Comparison of ENCODE assay signal across 31 cellular contexts in genomic region chr3:39156421-39156820, GRCh38. TPM values are rescaled to one million over a fixed set of nuclear protein-coding genes. Genes with fewer than 3 reads are reported as not detected.
DNase-seq lines count a peak whose midpoint lies in the region; ATAC-seq and TF ChIP-seq lines count a peak whose summit lies in the region.
"Had no signal": no experiment of that assay in that cellular context is flagged by ENCODE, and none has a peak within 500 bp of the region (broad histone marks: within the 10 kb centered on the region; RNA-seq: fewer than 3 reads in every experiment).

No MANE protein-coding gene starts in this region.

- H3K4me3 ChIP-seq in fibroblast of mammary gland (ENCODE audit: control insufficient read depth, low read depth, low read length), result no peak overlapping the region
- no peak overlapping the region for H3K4me3 ChIP-seq in SK-N-SH (ENCODE audit: low read depth in 2 of 2, low read length in 1 of 2)
- H3K4me3 ChIP-seq: adrenal gland, body of pancreas, GM12878, ovary, SJSA1, upper lobe of right lung had no signal

- no peaks in the 10 kb centered on the region for H3K9me3 Mint-ChIP-seq in CD4-positive, alpha-beta T cell
- H3K9me3 Mint-ChIP-seq in neural crest cell, result no peaks in the 10 kb centered on the region

- peak overlapping the region; percentile 93 for H3K27ac Mint-ChIP-seq in CD4-positive, alpha-beta T cell
- no peak overlapping the region for H3K27ac Mint-ChIP-seq in neural crest cell (ENCODE audit: unreplicated experiment)

- TF ChIP-seq RAD21 in SK-N-SH (IDR thresholded peaks at IDR 0.05; ENCODE audit: low read length), result no peak

- peaks cover 0 to 15% of the 10 kb centered on the region in 2 experiments; a peak in 1 of 4 replicates for H3K4me1 ChIP-seq in SK-N-SH (ENCODE audit: control insufficient read depth in 1 of 2, insufficient read depth in 2 of 2, low read depth in 1 of 2, low read length in 1 of 2)

- no peaks in the 10 kb centered on the region for H3K9me2 ChIP-seq in SK-N-SH

- H4K20me1 ChIP-seq in SK-N-SH (ENCODE audit: insufficient read depth), result peaks cover 13% of the 10 kb centered on the region; the same call in 1 of the 2 replicates

- H3K27me3 ChIP-seq in CD4-positive, alpha-beta T cell (ENCODE audit: control insufficient read depth, insufficient read depth, low read length), result no peaks in the 10 kb centered on the region
- no peaks in the 10 kb centered on the region for H3K27me3 ChIP-seq in SK-N-SH (ENCODE audit: insufficient read depth)
- H3K27me3 ChIP-seq: adrenal gland, body of pancreas, ovary, SJSA1, upper lobe of right lung had no signal

- DNase-seq in CD4-positive, alpha-beta T cell, result no peak
- peak; percentile 24 for DNase-seq in RPMI7951 (ENCODE audit: low read depth)
- peak; percentile 91 for DNase-seq in fibroblast of mammary gland (ENCODE audit: low read depth)
- no peak for DNase-seq in neural crest cell (ENCODE audit: low read depth, low spot score)
- no peak for DNase-seq in cerebellar cortex (ENCODE audit: low spot score)
- no peak for DNase-seq in SK-N-SH
- DNase-seq: activated CD4-positive, CD25-positive, alpha-beta regulatory T cell; activated CD8-positive, alpha-beta memory T cell treated with anti-CD3 and anti-CD28 coated beads for 24 hours; activated gamma-delta T cell; body of pancreas; hippocampal formation; mesendoderm; NCI-H1436; NCI-H2107; NCI-H446; NCI-H774; ovary; retina; small intestine; stimulated activated CD4-positive, alpha-beta T cell treated with anti-CD3 and anti-CD28 coated beads, Interleukin-1b, Interleukin-23, amount 100 ng/mL, for 48 hours; stimulated activated CD8-positive, alpha-beta memory T cell treated with anti-CD3 and anti-CD28 coated beads, Interleukin-4, amount 100 ng/mL, for 48 hours; substantia nigra; T-helper 1 cell; upper lobe of right lung had no signal

- H3K4me2 ChIP-seq in SK-N-SH, result no peak overlapping the region

- no peak overlapping the region for H2AFZ ChIP-seq in SK-N-SH (ENCODE audit: low read depth)

- peaks cover 20% of the 10 kb centered on the region for H3K79me2 ChIP-seq in SK-N-SH (ENCODE audit: insufficient read depth)

- peaks cover 19% of the 10 kb centered on the region for H3K4me1 Mint-ChIP-seq in CD4-positive, alpha-beta T cell (ENCODE audit: low read depth)
- peaks cover 20% of the 10 kb centered on the region for H3K4me1 Mint-ChIP-seq in neural crest cell

- H3K27me3 Mint-ChIP-seq in CD4-positive, alpha-beta T cell, result peaks cover 4% of the 10 kb centered on the region
- H3K27me3 Mint-ChIP-seq in neural crest cell (ENCODE audit: low read depth), result peaks cover 29% of the 10 kb centered on the region

- H3K9me3 ChIP-seq in CD4-positive, alpha-beta T cell (ENCODE audit: control insufficient read depth, low read length), result no peaks in the 10 kb centered on the region
- no peaks in the 10 kb centered on the region for H3K9me3 ChIP-seq in SK-N-SH
- H3K9me3 ChIP-seq: adrenal gland, body of pancreas, ovary, SJSA1, upper lobe of right lung had no signal

- WGBS in SK-N-SH (ENCODE audit: low lambda C conversion rate), result 92% methylated on average over 4 of the region's 4 CpGs

- no peak for TF ChIP-seq EP300 in SK-N-SH (IDR thresholded peaks at IDR 0.05; ENCODE audit: borderline replicate concordance in 1 of 2, low read depth in 1 of 2, low read length in 1 of 2)

- H3K36me3 ChIP-seq in SK-N-SH (replicated peaks in 1 of 2; ENCODE audit: control insufficient read depth in 1 of 2, insufficient read depth in 2 of 2, low read length in 1 of 2), result no peaks in the 10 kb centered on the region
- H3K36me3 ChIP-seq: adrenal gland, ovary, upper lobe of right lung had no signal

- TF ChIP-seq CTCF in CD4-positive, alpha-beta T cell (IDR thresholded peaks at IDR 0.05), result no peak
- TF ChIP-seq CTCF in fibroblast of mammary gland (conservative IDR thresholded peaks at IDR 0.05; ENCODE audit: control insufficient read depth, insufficient read depth, low read depth, low read length) (no peak), neural crest cell (conservative IDR thresholded peaks at IDR 0.05) (no peak), SK-N-SH (IDR thresholded peaks at IDR 0.05) (no peak)

- peaks cover 11% of the 10 kb centered on the region for H3K36me3 Mint-ChIP-seq in CD4-positive, alpha-beta T cell (ENCODE audit: low read depth)
- no peaks in the 10 kb centered on the region for H3K36me3 Mint-ChIP-seq in neural crest cell (ENCODE audit: low read depth)

- no peak overlapping the region for H3K9ac ChIP-seq in SK-N-SH

- peak overlapping the region; percentile 46 for H3K4me3 Mint-ChIP-seq in CD4-positive, alpha-beta T cell
- H3K4me3 Mint-ChIP-seq in neural crest cell, result peak overlapping the region; percentile 63

- intact Hi-C loops in CD4-positive, alpha-beta T cell (cut with DNase I, micrococcal nuclease), result no loop called here

- POLR2A ChIA-PET in CD4-positive, alpha-beta T cell (lab: Charles Lee), result interaction anchor here (0.9 kb wide), 1 partner anchor 9 kb away, joined by 3 read pairs; no protein-coding TSS in a partner anchor
- POLR2A ChIA-PET in SK-N-SH (lab: Yijun Ruan, JAX), result no interaction called here

- ATAC-seq in CD4-positive, alpha-beta T cell (ENCODE audit: poor library complexity), result no peak
- no peak for ATAC-seq in HG03159 (IDR thresholded peaks at IDR 0.05; ENCODE audit: unreplicated experiment)
- ATAC-seq: body of pancreas, GM12878, upper lobe of right lung had no signal

- no peak overlapping the region for H3K27ac ChIP-seq in CD4-positive, alpha-beta T cell (ENCODE audit: low read depth, low read length)
- H3K27ac ChIP-seq in SK-N-SH (ENCODE audit: low read depth in 2 of 2, low read length in 1 of 2), result no peak overlapping the region
- H3K27ac ChIP-seq: adrenal gland, HL-60, SJSA1, upper lobe of right lung had no signal

- CTCF ChIA-PET in CD4-positive, alpha-beta T cell (lab: Charles Lee), result interaction anchor here (0.6 to 1.4 kb wide), 3 partner anchors 9 to 55 kb away, joined by 3 to 4 read pairs (median 3); no protein-coding TSS in a partner anchor
- CTCF ChIA-PET in SK-N-SH (lab: Yijun Ruan, JAX), result interaction anchor here (1.3 to 1.5 kb wide), 2 partner anchors 16 to 131 kb away, joined by 3 read pairs; no protein-coding TSS in a partner anchor

- H3F3A ChIP-seq in SK-N-SH (replicated peaks; ENCODE audit: insufficient read depth), result peaks cover 18% of the 10 kb centered on the region

TF ChIP-seq in SK-N-SH, 30 proteins besides CTCF, POLR2A, EP300 and RAD21:
- TF ChIP-seq GABPA (IDR thresholded peaks at IDR 0.05; ENCODE audit: low read depth), result no peak

RNA-seq across cellular contexts. Expression of gene CSRNP1, which starts 3.0 kb away (rescaled TPM):
- 100 to 1,000 TPM; 357 to 368 TPM for total RNA-seq in CD4-positive, alpha-beta T cell
- total RNA-seq in RPMI7951 (2014; rRNA removed; shearing (Covaris generic)), result 7.4 and 8.2 TPM in 2 replicates
- total RNA-seq in neural crest cell, result 2.4 TPM in 2 replicates
- polyA plus RNA-seq in SK-N-SH (2012; rRNA removed), result 24.5 and 26.3 TPM in 2 replicates
- polyA plus RNA-seq in SK-N-SH (2012; cell fraction: cytosol; rRNA removed), result 12.5 and 13.2 TPM in 2 replicates
- polyA plus RNA-seq in SK-N-SH (2012; cell fraction: nucleus; rRNA removed), result 43.9 and 63.0 TPM in 2 replicates

RNA-seq across cellular contexts. Expression of gene XIRP1, which starts 36.0 kb away (rescaled TPM):
- total RNA-seq in CD4-positive, alpha-beta T cell, result not detected
- 0.12 TPM in 1 of 2 replicates, not detected in the other for total RNA-seq in RPMI7951 (2014; rRNA removed; shearing (Covaris generic))
- not detected in 2 replicates for total RNA-seq in neural crest cell
- not detected in 2 replicates for polyA plus RNA-seq in SK-N-SH (2012; rRNA removed)
- not detected in 2 replicates for polyA plus RNA-seq in SK-N-SH (2012; cell fraction: cytosol; rRNA removed)
- 0.02 TPM in 1 of 2 replicates, not detected in the other for polyA plus RNA-seq in SK-N-SH (2012; cell fraction: nucleus; rRNA removed)
- total RNA-seq: body of pancreas, cerebellum, frontal cortex, upper lobe of right lung had no signal

RNA-seq across cellular contexts. Expression of gene TTC21A, which starts 48.9 kb away (rescaled TPM):
- 1 to 10 TPM; 4.1 to 5.2 TPM for total RNA-seq in CD4-positive, alpha-beta T cell
- 0.60 and 1.2 TPM in 2 replicates for total RNA-seq in RPMI7951 (2014; rRNA removed; shearing (Covaris generic))
- total RNA-seq in neural crest cell, result 6.8 and 8.2 TPM in 2 replicates
- 3.9 and 4.2 TPM in 2 replicates for polyA plus RNA-seq in SK-N-SH (2012; rRNA removed)
- 1.0 and 1.5 TPM in 2 replicates for polyA plus RNA-seq in SK-N-SH (2012; cell fraction: cytosol; rRNA removed)
- polyA plus RNA-seq in SK-N-SH (2012; cell fraction: nucleus; rRNA removed), result 20.1 and 22.2 TPM in 2 replicates

RNA-seq across cellular contexts. Expression of gene GORASP1, which starts 49.0 kb away (rescaled TPM):
- total RNA-seq in CD4-positive, alpha-beta T cell, result 10 to 100 TPM; 29.1 to 31.5 TPM
- total RNA-seq in RPMI7951 (2014; rRNA removed; shearing (Covaris generic)), result 27.9 and 29.2 TPM in 2 replicates
- total RNA-seq in neural crest cell, result 54.0 TPM in 2 replicates
- 44.3 and 56.2 TPM in 2 replicates for polyA plus RNA-seq in SK-N-SH (2012; rRNA removed)
- 18.6 and 24.9 TPM in 2 replicates for polyA plus RNA-seq in SK-N-SH (2012; cell fraction: cytosol; rRNA removed)
- polyA plus RNA-seq in SK-N-SH (2012; cell fraction: nucleus; rRNA removed), result 197 and 204 TPM in 2 replicates

Comparison
In these comparisons a context has a peak if more than half of its experiments do, and no peak if none do; other contexts are left out.
1. DNase-seq: peak in RPMI7951 (single experiment) and fibroblast of mammary gland (single experiment); none in CD4-positive, alpha-beta T cell (0 of 10), neural crest cell (single experiment), cerebellar cortex (single experiment) and SK-N-SH (single experiment).
2. RNA of gene CSRNP1, which starts 3.0 kb away (total RNA-seq): 357 to 368 TPM in CD4-positive, alpha-beta T cell; 7.4 to 8.2 TPM in RPMI7951 and 2.4 TPM in neural crest cell; every median in the first group is over 10 times any median in the second.